In the genomic region with DNA sequence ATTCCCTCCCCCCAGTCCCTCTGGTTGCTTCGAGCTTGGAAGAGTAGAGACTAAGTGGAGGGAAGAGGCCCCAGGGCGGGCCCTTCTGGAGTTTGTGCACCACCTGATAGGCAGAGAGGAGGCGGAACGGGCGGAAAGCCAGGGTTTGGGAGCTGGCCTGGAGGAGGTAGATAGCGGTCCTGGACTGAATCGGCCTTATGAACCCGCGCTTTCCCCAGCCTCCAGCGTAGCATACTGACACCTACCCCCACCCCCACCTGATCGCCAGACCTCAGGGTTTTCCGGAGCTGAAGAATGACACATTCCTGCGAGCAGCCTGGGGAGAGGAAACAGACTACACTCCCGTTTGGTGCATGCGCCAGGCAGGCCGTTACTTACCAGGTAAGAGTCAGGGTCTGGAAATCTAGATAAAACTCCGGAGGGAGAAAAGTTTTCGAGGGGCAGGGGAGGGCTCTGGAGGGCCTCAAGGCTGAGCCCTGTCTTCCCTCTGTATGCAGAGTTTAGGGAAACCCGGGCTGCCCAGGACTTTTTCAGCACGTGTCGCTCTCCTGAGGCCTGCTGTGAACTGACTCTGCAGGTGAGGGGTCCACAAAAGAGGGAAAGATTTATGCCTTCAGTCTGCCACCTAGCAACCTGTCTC, we compare ENCODE assay signal across 8 cellular contexts. TPM values are rescaled to one million over a fixed set of nuclear protein-coding genes. Genes with fewer than 3 reads are reported as not detected.
DNase-seq lines count a peak whose midpoint lies in the region; ATAC-seq and TF ChIP-seq lines count a peak whose summit lies in the region.

No MANE protein-coding gene starts in this region.

- peak overlapping the region; percentile 99 for H3K4me2 ChIP-seq in SK-N-SH

- no peak for TF ChIP-seq CTCF in SK-N-SH (IDR thresholded peaks at IDR 0.05)
- no peak for TF ChIP-seq CTCF in brain microvascular endothelial cell (IDR thresholded peaks at IDR 0.05; ENCODE audit: low read depth, low read length, missing control alignments)

- ATAC-seq in GM18520 (IDR thresholded peaks at IDR 0.05; ENCODE audit: unreplicated experiment), result no peak

- H3F3A ChIP-seq in SK-N-SH (replicated peaks; ENCODE audit: insufficient read depth), result peaks cover 5% of the 10 kb centered on the region

- H3K79me2 ChIP-seq in SK-N-SH (ENCODE audit: insufficient read depth), result peaks cover 39% of the 10 kb centered on the region; the same call in 1 of the 2 replicates

- 25% methylated on average over 10 of the region's 21 CpGs for WGBS in SK-N-SH (ENCODE audit: low lambda C conversion rate)

- POLR2A ChIA-PET in SK-N-SH (lab: Yijun Ruan, JAX), result interaction anchor here (0.5 to 4.6 kb wide), 9 partner anchors 66 to 478 kb away, joined by 3 to 50 read pairs (median 6); partner anchors contain the start of genes MUTYH, PLK3, PTCH2 and RNU5D-1

- DNase-seq in CMK (ENCODE audit: low read depth) (peak; percentile 99), HUDEP-2 (lab: John Stamatoyannopoulos, UW; ENCODE audit: unreplicated experiment in 76 of 76) (peak in 75 of 76 experiments; percentile 73 to 99 (median 97)), SK-N-SH (peak; percentile 50), brain microvascular endothelial cell (peak; percentile 34), iPS-NIHi11 (ENCODE audit: low spot score) (peak; percentile 40), skeletal muscle cell (ENCODE audit: low read depth) (peak; percentile 24), SKM-1 (lab: John Stamatoyannopoulos, UW; ENCODE audit: unreplicated experiment) (no peak)

- CTCF ChIA-PET in SK-N-SH (lab: Yijun Ruan, JAX), result interaction anchor here (1.0 to 13.4 kb wide), 8 partner anchors 10 to 481 kb away, joined by 3 to 470 read pairs (median 6); no protein-coding TSS in a partner anchor

- H3K27me3 ChIP-seq in SK-N-SH (ENCODE audit: insufficient read depth), result no peaks in the 10 kb centered on the region
- no peaks in the 10 kb centered on the region for H3K27me3 ChIP-seq in brain microvascular endothelial cell (replicated peaks)

- H4K20me1 ChIP-seq in SK-N-SH (ENCODE audit: insufficient read depth), result no peaks in the 10 kb centered on the region

- in situ Hi-C loops in brain microvascular endothelial cell (cut with HindIII; ENCODE audit: low pct_ligation_motif_present, low sequenced_read_pairs), result loop anchor here (25.0 kb wide), 1 partner anchor 300 kb away; no protein-coding TSS in a partner anchor

- H3K27ac ChIP-seq in SK-N-SH (ENCODE audit: low read depth in 2 of 2, low read length in 1 of 2) (peak overlapping the region; percentile 69 to 87), brain microvascular endothelial cell (peak overlapping the region; percentile 38)

- H2AFZ ChIP-seq in SK-N-SH (ENCODE audit: low read depth), result peak overlapping the region; percentile 92

- H3K9ac ChIP-seq in SK-N-SH, result peak overlapping the region; percentile 86

- no peaks in the 10 kb centered on the region for H3K9me2 ChIP-seq in SK-N-SH

- H3K4me3 ChIP-seq in SK-N-SH (ENCODE audit: low read depth in 2 of 2, low read length in 1 of 2) (peak overlapping the region; percentile 85 to 93), brain microvascular endothelial cell (ENCODE audit: low read depth, low read length) (peak overlapping the region; percentile 61), skeletal muscle cell (ENCODE audit: low read depth, low read length) (peak overlapping the region; percentile 97)

- no peaks in the 10 kb centered on the region for H3K9me3 ChIP-seq in SK-N-SH

- peaks cover 6 to 36% of the 10 kb centered on the region in 2 experiments for H3K4me1 ChIP-seq in SK-N-SH (ENCODE audit: control insufficient read depth in 1 of 2, insufficient read depth in 2 of 2, low read depth in 1 of 2, low read length in 1 of 2)

- H3K36me3 ChIP-seq in SK-N-SH (replicated peaks in 1 of 2; ENCODE audit: control insufficient read depth in 1 of 2, insufficient read depth in 2 of 2, low read length in 1 of 2) (peaks cover 0 to 38% of the 10 kb centered on the region in 2 experiments), brain microvascular endothelial cell (replicated peaks) (peaks cover 40% of the 10 kb centered on the region)

- no peak for TF ChIP-seq RAD21 in SK-N-SH (IDR thresholded peaks at IDR 0.05; ENCODE audit: low read length)

- TF ChIP-seq EP300 in SK-N-SH (IDR thresholded peaks at IDR 0.05; ENCODE audit: borderline replicate concordance in 1 of 2, low read depth in 1 of 2, low read length in 1 of 2), result no peak

TF ChIP-seq in SK-N-SH, 30 proteins besides CTCF, POLR2A, EP300 and RAD21:
- TF ChIP-seq, protein P1, sequence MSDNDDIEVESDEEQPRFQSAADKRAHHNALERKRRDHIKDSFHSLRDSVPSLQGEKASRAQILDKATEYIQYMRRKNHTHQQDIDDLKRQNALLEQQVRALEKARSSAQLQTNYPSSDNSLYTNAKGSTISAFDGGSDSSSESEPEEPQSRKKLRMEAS (IDR thresholded peaks at IDR 0.05; ENCODE audit: low read depth), result 0 out of 2 replicates have a peak, but pooled peaks have one; percentile 39
- no peak for TF ChIP-seq NRF1 (IDR thresholded peaks at IDR 0.05; ENCODE audit: low read depth, low read length)

RNA-seq across cellular contexts. Expression of gene UROD, which starts 0.7 kb away (rescaled TPM):
- 230 and 247 TPM in 2 replicates for polyA plus RNA-seq in SK-N-SH (2012; rRNA removed)
- 122 and 163 TPM in 2 replicates for polyA plus RNA-seq in SK-N-SH (2012; cell fraction: cytosol; rRNA removed)
- polyA plus RNA-seq in SK-N-SH (2012; cell fraction: nucleus; rRNA removed), result 383 and 398 TPM in 2 replicates

RNA-seq across cellular contexts. Expression of gene HECTD3, which starts 1.6 kb away (rescaled TPM):
- polyA plus RNA-seq in SK-N-SH (2012; rRNA removed), result 39.3 and 44.2 TPM in 2 replicates
- 24.8 and 25.4 TPM in 2 replicates for polyA plus RNA-seq in SK-N-SH (2012; cell fraction: cytosol; rRNA removed)
- 111 and 121 TPM in 2 replicates for polyA plus RNA-seq in SK-N-SH (2012; cell fraction: nucleus; rRNA removed)

RNA-seq across cellular contexts. Expression of gene EIF2B3, which starts 26.4 kb away (rescaled TPM):
- polyA plus RNA-seq in SK-N-SH (2012; rRNA removed), result 21.3 and 24.8 TPM in 2 replicates
- polyA plus RNA-seq in SK-N-SH (2012; cell fraction: cytosol; rRNA removed), result 29.3 and 31.5 TPM in 2 replicates
- 11.6 and 15.9 TPM in 2 replicates for polyA plus RNA-seq in SK-N-SH (2012; cell fraction: nucleus; rRNA removed)
